ENCODE assay signal across 1 cellular context in genomic region chr11:107562647-107563208, GRCh38.
TF ChIP-seq lines count a peak whose summit lies in the region.

No MANE protein-coding gene starts in this region.

TF ChIP-seq in SK-N-SH, 30 proteins besides CTCF, POLR2A, EP300 and RAD21 (continued from another document):
- TF ChIP-seq TAF1 (IDR thresholded peaks at IDR 0.05; ENCODE audit: borderline replicate concordance, low read depth, low read length), result 0 out of 2 replicates have a peak, but pooled peaks have one; percentile 26
- no peak for TF ChIP-seq POLR2AphosphoS5 (IDR thresholded peaks at IDR 0.05; ENCODE audit: low read depth, low read length)
- no peak for TF ChIP-seq NRF1 (IDR thresholded peaks at IDR 0.05; ENCODE audit: low read depth, low read length)
- TF ChIP-seq TCF12 (IDR thresholded peaks at IDR 0.05), result peak; percentile 67
- no peak for TF ChIP-seq TEAD4 (IDR thresholded peaks at IDR 0.05; ENCODE audit: borderline replicate concordance, insufficient read depth)
- TF ChIP-seq SIN3A (IDR thresholded peaks at IDR 0.05; ENCODE audit: borderline replicate concordance, low read depth, low read length), result no peak
- TF ChIP-seq YY1 (IDR thresholded peaks at IDR 0.05; ENCODE audit: low read depth), result no peak
- TF ChIP-seq, protein P1, sequence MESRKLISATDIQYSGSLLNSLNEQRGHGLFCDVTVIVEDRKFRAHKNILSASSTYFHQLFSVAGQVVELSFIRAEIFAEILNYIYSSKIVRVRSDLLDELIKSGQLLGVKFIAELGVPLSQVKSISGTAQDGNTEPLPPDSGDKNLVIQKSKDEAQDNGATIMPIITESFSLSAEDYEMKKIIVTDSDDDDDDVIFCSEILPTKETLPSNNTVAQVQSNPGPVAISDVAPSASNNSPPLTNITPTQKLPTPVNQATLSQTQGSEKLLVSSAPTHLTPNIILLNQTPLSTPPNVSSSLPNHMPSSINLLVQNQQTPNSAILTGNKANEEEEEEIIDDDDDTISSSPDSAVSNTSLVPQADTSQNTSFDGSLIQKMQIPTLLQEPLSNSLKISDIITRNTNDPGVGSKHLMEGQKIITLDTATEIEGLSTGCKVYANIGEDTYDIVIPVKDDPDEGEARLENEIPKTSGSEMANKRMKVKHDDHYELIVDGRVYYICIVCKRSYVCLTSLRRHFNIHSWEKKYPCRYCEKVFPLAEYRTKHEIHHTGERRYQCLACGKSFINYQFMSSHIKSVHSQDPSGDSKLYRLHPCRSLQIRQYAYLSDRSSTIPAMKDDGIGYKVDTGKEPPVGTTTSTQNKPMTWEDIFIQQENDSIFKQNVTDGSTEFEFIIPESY (IDR thresholded peaks at IDR 0.05; ENCODE audit: borderline replicate concordance, low read depth), result no peak
- no peak for TF ChIP-seq FOXM1 (IDR thresholded peaks at IDR 0.05; ENCODE audit: low read depth)
- TF ChIP-seq USF2 (IDR thresholded peaks at IDR 0.05; ENCODE audit: borderline replicate concordance, low read depth, low read length), result no peak
- peak; percentile 26; the same call in 1 of the 2 replicates for TF ChIP-seq NFIC (IDR thresholded peaks at IDR 0.05; ENCODE audit: borderline replicate concordance)
- no peak for TF ChIP-seq GATA2 (CRISPR knock-in tag; IDR thresholded peaks at IDR 0.05)
- no peak for TF ChIP-seq RCOR1 (IDR thresholded peaks at IDR 0.05; ENCODE audit: low read length)
- peak; percentile 77 for TF ChIP-seq JUND (IDR thresholded peaks at IDR 0.05)
- TF ChIP-seq, protein P2, sequence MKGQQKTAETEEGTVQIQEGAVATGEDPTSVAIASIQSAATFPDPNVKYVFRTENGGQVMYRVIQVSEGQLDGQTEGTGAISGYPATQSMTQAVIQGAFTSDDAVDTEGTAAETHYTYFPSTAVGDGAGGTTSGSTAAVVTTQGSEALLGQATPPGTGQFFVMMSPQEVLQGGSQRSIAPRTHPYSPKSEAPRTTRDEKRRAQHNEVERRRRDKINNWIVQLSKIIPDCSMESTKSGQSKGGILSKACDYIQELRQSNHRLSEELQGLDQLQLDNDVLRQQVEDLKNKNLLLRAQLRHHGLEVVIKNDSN (IDR thresholded peaks at IDR 0.05; ENCODE audit: borderline replicate concordance, low read depth), result no peak
- peak; percentile 85 for TF ChIP-seq FOSL2 (IDR thresholded peaks at IDR 0.05; ENCODE audit: borderline replicate concordance, low read depth)
- TF ChIP-seq, protein P3, sequence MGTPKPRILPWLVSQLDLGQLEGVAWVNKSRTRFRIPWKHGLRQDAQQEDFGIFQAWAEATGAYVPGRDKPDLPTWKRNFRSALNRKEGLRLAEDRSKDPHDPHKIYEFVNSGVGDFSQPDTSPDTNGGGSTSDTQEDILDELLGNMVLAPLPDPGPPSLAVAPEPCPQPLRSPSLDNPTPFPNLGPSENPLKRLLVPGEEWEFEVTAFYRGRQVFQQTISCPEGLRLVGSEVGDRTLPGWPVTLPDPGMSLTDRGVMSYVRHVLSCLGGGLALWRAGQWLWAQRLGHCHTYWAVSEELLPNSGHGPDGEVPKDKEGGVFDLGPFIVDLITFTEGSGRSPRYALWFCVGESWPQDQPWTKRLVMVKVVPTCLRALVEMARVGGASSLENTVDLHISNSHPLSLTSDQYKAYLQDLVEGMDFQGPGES (IDR thresholded peaks at IDR 0.05; ENCODE audit: low read depth, low read length), result no peak
- TF ChIP-seq RXRA (IDR thresholded peaks at IDR 0.05; ENCODE audit: borderline replicate concordance, low read depth), result peak; percentile 36; the same call in 1 of the 2 replicates
- no peak for TF ChIP-seq EZH2phosphoT487 (IDR thresholded peaks at IDR 0.05; ENCODE audit: borderline replicate concordance, low read depth)
- TF ChIP-seq, protein P4, sequence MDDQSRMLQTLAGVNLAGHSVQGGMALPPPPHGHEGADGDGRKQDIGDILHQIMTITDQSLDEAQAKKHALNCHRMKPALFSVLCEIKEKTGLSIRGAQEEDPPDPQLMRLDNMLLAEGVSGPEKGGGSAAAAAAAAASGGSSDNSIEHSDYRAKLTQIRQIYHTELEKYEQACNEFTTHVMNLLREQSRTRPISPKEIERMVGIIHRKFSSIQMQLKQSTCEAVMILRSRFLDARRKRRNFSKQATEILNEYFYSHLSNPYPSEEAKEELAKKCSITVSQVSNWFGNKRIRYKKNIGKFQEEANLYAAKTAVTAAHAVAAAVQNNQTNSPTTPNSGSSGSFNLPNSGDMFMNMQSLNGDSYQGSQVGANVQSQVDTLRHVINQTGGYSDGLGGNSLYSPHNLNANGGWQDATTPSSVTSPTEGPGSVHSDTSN (IDR thresholded peaks at IDR 0.05), result peak; percentile 40; the same call in 1 of the 2 replicates
- TF ChIP-seq ELF1 (IDR thresholded peaks at IDR 0.05), result peak; percentile 22; the same call in 1 of the 2 replicates
- no peak for TF ChIP-seq CHD2 (IDR thresholded peaks at IDR 0.05; ENCODE audit: low read length, partially characterized antibody)
- TF ChIP-seq RFX5 (IDR thresholded peaks at IDR 0.05; ENCODE audit: low read length), result no peak
- TF ChIP-seq MEF2A (IDR thresholded peaks at IDR 0.05; ENCODE audit: borderline replicate concordance, low read depth), result no peak
- peak; percentile 34; the same call in 1 of the 2 replicates for TF ChIP-seq MAX (IDR thresholded peaks at IDR 0.05; ENCODE audit: low read depth)
- TF ChIP-seq MXI1 (IDR thresholded peaks at IDR 0.05; ENCODE audit: low read depth, low read length), result no peak
- TF ChIP-seq FOXJ3 (CRISPR knock-in tag; IDR thresholded peaks at IDR 0.05), result no peak
